13 cellular contexts compared by ENCODE assay signal in the genomic region with DNA sequence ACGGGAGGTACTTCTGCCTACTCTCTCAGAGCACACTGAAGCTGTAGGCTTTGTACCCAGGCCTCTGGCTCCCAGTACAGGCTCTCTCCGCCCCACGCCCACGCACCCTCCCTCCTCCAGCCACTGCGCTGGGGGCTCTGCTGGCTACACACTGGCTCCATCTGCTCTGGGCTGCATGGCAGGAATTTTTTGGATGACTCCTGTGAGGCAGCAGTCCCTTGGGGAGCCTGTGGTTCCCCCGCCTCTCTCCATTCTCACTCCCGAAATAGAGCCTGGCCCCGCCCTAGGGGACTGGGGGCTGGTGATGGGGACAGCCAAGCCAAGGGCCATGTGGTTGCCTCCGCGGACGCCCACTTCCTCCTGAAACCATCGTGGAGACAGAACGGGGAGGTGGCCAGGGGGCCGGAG. TPM values are rescaled to one million over a fixed set of nuclear protein-coding genes. Genes with fewer than 3 reads are reported as not detected.
DNase-seq lines count a peak whose midpoint lies in the region; ATAC-seq and TF ChIP-seq lines count a peak whose summit lies in the region.
"Had no signal": no experiment of that assay in that cellular context is flagged by ENCODE, and none has a peak within 500 bp of the region (broad histone marks: within the 10 kb centered on the region; RNA-seq: fewer than 3 reads in every experiment).

No MANE protein-coding gene starts in this region.

- peaks cover under 1% of the 10 kb centered on the region; the same call in 1 of the 2 replicates for H3K27me3 ChIP-seq in SJCRH30
- H3K27me3 ChIP-seq in heart left ventricle, result peaks cover under 1 to 30% (median 4%) of the 10 kb centered on the region in 9 donors

- H3K9me3 ChIP-seq in SJCRH30 (replicated peaks), result no peaks in the 10 kb centered on the region
- no peaks in the 10 kb centered on the region for H3K9me3 ChIP-seq in heart left ventricle
- H3K9me3 ChIP-seq: esophagus muscularis mucosa had no signal

- H3K36me3 ChIP-seq in SJCRH30 (no peaks in the 10 kb centered on the region), heart left ventricle (no peaks in the 10 kb centered on the region)
- H3K36me3 ChIP-seq: esophagus muscularis mucosa had no signal

- H3K4me3 ChIP-seq in SJCRH30 (no peak overlapping the region; the same call in 1 of the 2 replicates), heart left ventricle (no peak overlapping the region)
- H3K4me3 ChIP-seq: esophagus muscularis mucosa had no signal

- no peak for TF ChIP-seq CTCF in heart left ventricle (IDR thresholded peaks at IDR 0.05)

- TF ChIP-seq POLR2A in heart left ventricle (IDR thresholded peaks at IDR 0.05), result no peak

- peak; percentile 95 for DNase-seq in GM03348 (ENCODE audit: low spot score)
- peak; percentile 76 to 81 for DNase-seq in SJCRH30
- peak; percentile 43 to 60 (median 48) for DNase-seq in heart left ventricle
- DNase-seq in stromal cell of bone marrow (ENCODE audit: low read depth), result peak; percentile 36
- no peak for DNase-seq in HuH-7 (ENCODE audit: low spot score)
- DNase-seq: activated CD8-positive, alpha-beta T cell treated with anti-CD3 and anti-CD28 coated beads, Interleukin-2, amount 10 ng/mL, durations not matched to agents 7 days and 5 days; activated naive CD8-positive, alpha-beta T cell treated with anti-CD3 and anti-CD28 coated beads, Interleukin-2, amount 50 U/mL, for 24 hours; stimulated activated CD8-positive, alpha-beta memory T cell treated with anti-CD3 and anti-CD28 coated beads, Interleukin-4, amount 100 ng/mL, for 48 hours had no signal

- H3K27ac ChIP-seq in SJCRH30 (peak overlapping the region; percentile 54), heart left ventricle (no peak overlapping the region)
- H3K27ac ChIP-seq: esophagus muscularis mucosa had no signal

- H3K4me1 ChIP-seq in SJCRH30 (peaks cover 36% of the 10 kb centered on the region), heart left ventricle (peaks cover 0 to 12% (median 5%) of the 10 kb centered on the region in 12 donors)
- H3K4me1 ChIP-seq: esophagus muscularis mucosa had no signal

- intact Hi-C loops in heart left ventricle (cut with DNase I), result no loop called here

- WGBS in heart left ventricle, 4 donors, result 24 to 32% (median 27%) methylated on average over 12 to 14 of the region's 14 CpGs

- ATAC-seq in heart left ventricle (peak; percentile 42 to 74 (median 58)), HG03097 (IDR thresholded peaks at IDR 0.05; ENCODE audit: low FRiP score, unreplicated experiment) (no peak), HG03521 (IDR thresholded peaks at IDR 0.05; ENCODE audit: unreplicated experiment) (no peak), HG03108 (IDR thresholded peaks at IDR 0.05; ENCODE audit: unreplicated experiment) (no peak)
- ATAC-seq: activated CD8-positive, alpha-beta T cell treated with anti-CD3 and anti-CD28 coated beads, Interleukin-2, amount 10 ng/mL, durations not matched to agents 7 days and 5 days; activated naive CD8-positive, alpha-beta T cell treated with anti-CD3 and anti-CD28 coated beads, Interleukin-2, amount 50 U/mL, for 24 hours; left lobe of liver had no signal

RNA-seq across cellular contexts. Expression of gene ADRA2C, which starts 58.1 kb away (rescaled TPM):
- 17.9 and 18.5 TPM in 2 replicates for total RNA-seq in SJCRH30 (2014; rRNA removed; shearing (Covaris generic))
- total RNA-seq in heart left ventricle, result 1 to 10 TPM; 3.4 to 7.7 (median 5.6) TPM
- polyA plus RNA-seq in heart left ventricle, result 1 to 10 TPM; 3.9 to 4.2 TPM
- total RNA-seq: activated CD8-positive, alpha-beta T cell treated with anti-CD3 and anti-CD28 coated beads, Interleukin-2, amount 10 ng/mL, durations not matched to agents 7 days and 5 days had no signal

Comparison
In these comparisons a context has a peak if more than half of its experiments do, and no peak if none do; other contexts are left out.
1. ATAC-seq: peak in heart left ventricle (4 of 4); none in HG03097 (single experiment), HG03521 (single experiment) and HG03108 (single experiment).